Comparison of ENCODE assay signal across 14 cellular contexts in the genomic region with DNA sequence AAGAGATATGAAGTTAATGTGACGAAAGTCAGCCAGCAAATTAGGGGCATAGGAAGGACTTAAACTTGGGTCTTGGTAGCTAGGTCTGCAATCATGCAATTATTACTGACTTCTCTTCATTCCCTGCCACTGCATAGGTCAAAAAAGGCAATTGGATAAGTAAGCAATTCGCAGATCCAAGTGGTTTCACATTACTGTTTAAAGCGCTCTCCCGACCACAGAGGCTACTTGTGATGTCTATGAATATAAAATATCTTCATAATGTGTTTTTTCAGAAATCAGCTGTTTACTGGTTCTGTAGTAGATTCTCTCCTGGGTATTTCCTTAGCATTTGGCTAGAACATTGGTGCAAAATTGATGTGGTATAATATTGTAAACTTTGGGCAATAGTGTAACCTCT.
DNase-seq lines count a peak whose midpoint lies in the region; ATAC-seq and TF ChIP-seq lines count a peak whose summit lies in the region.
"Had no signal": no experiment of that assay in that cellular context is flagged by ENCODE, and none has a peak within 500 bp of the region (broad histone marks: within the 10 kb centered on the region; RNA-seq: fewer than 3 reads in every experiment).

No MANE protein-coding gene starts in this region.

- H3K27ac Mint-ChIP-seq in stimulated activated memory B cell treated with anti-CD40 and anti-IgM and Interleukin-4, amounts not matched to agents 10 μg/mL and 1 μg/mL and 100 μg/mL, for 72 hours = peak overlapping the region; percentile 29

- no peaks in the 10 kb centered on the region for H3K36me3 ChIP-seq in OCI-LY1 (ENCODE audit: insufficient read depth, low read length)
- H3K36me3 ChIP-seq: BLaER1 treated with 17β-estradiol and CSF1 and Interleukin-3, amounts not matched to agents 10 nM and 100 nM; HAP-1 had no signal

- H3K79me2 ChIP-seq in OCI-LY1 (ENCODE audit: insufficient read depth, low read length) = no peaks in the 10 kb centered on the region

- H3K27ac ChIP-seq in OCI-LY1 (ENCODE audit: low read depth, low read length, poor library complexity, severe bottlenecking) = no peak overlapping the region

- no peak for ATAC-seq in stimulated activated memory B cell treated with anti-CD40 and anti-IgM and Interleukin-4, amounts not matched to agents 10 μg/mL and 1 μg/mL and 100 μg/mL, for 72 hours
- no peak for ATAC-seq in GM19035 (IDR thresholded peaks at IDR 0.05; ENCODE audit: unreplicated experiment)
- ATAC-seq: GM12878 had no signal

- H3K27me3 ChIP-seq in OCI-LY1 (ENCODE audit: insufficient read depth, low read length) = no peaks in the 10 kb centered on the region
- H3K27me3 ChIP-seq: BLaER1 treated with 17β-estradiol and CSF1 and Interleukin-3, amounts not matched to agents 10 nM and 100 nM had no signal

- H3K4me1 Mint-ChIP-seq in stimulated activated memory B cell treated with anti-CD40 and anti-IgM and Interleukin-4, amounts not matched to agents 10 μg/mL and 1 μg/mL and 100 μg/mL, for 72 hours = no peaks in the 10 kb centered on the region

- DNase-seq in NCI-H748 (lab: John Stamatoyannopoulos, UW; ENCODE audit: unreplicated experiment) (peak; percentile 38), NCI-H748 treated with DMSO at 0.1 percent for 48 hours (lab: John Stamatoyannopoulos, UW) (no peak), fibroblast of gingiva (ENCODE audit: low read depth) (peak; percentile 29), NCI-H2107 (lab: John Stamatoyannopoulos, UW) (no peak), NCI-H1436 (lab: John Stamatoyannopoulos, UW) (no peak)
- DNase-seq: ACHN; CD4-positive, CD25-positive, alpha-beta regulatory T cell; DMS79 had no signal

- no peaks in the 10 kb centered on the region; the same call in 1 of the 2 replicates for H3K9me3 ChIP-seq in OCI-LY1 (ENCODE audit: low read length)
- H3K9me3 ChIP-seq: HAP-1 had no signal

- no peaks in the 10 kb centered on the region for H3K27me3 Mint-ChIP-seq in stimulated activated memory B cell treated with anti-CD40 and anti-IgM and Interleukin-4, amounts not matched to agents 10 μg/mL and 1 μg/mL and 100 μg/mL, for 72 hours
- H3K27me3 Mint-ChIP-seq: CD4-positive, CD25-positive, alpha-beta regulatory T cell had no signal

- no peaks in the 10 kb centered on the region for H4K20me1 ChIP-seq in OCI-LY1 (ENCODE audit: insufficient read depth, low read length)
- H4K20me1 ChIP-seq: BLaER1 treated with 17β-estradiol and CSF1 and Interleukin-3, amounts not matched to agents 10 nM and 100 nM had no signal

- no peaks in the 10 kb centered on the region for H3K9me3 Mint-ChIP-seq in stimulated activated memory B cell treated with anti-CD40 and anti-IgM and Interleukin-4, amounts not matched to agents 10 μg/mL and 1 μg/mL and 100 μg/mL, for 72 hours
- H3K9me3 Mint-ChIP-seq: CD4-positive, CD25-positive, alpha-beta regulatory T cell had no signal

- peaks cover 16% of the 10 kb centered on the region for H3K4me1 ChIP-seq in OCI-LY1 (ENCODE audit: insufficient read depth, low read length, severe bottlenecking)
- H3K4me1 ChIP-seq: HAP-1 had no signal

- no peaks in the 10 kb centered on the region for H3K9me2 ChIP-seq in OCI-LY1 (ENCODE audit: low read depth, low read length)

- no peak overlapping the region for H3K4me2 ChIP-seq in OCI-LY1 (ENCODE audit: low read length)

- no peak overlapping the region for H3K9ac ChIP-seq in OCI-LY1 (ENCODE audit: low read length)

- H3K36me3 Mint-ChIP-seq in stimulated activated memory B cell treated with anti-CD40 and anti-IgM and Interleukin-4, amounts not matched to agents 10 μg/mL and 1 μg/mL and 100 μg/mL, for 72 hours = no peaks in the 10 kb centered on the region
- H3K36me3 Mint-ChIP-seq: CD4-positive, CD25-positive, alpha-beta regulatory T cell had no signal

- H3F3A ChIP-seq in OCI-LY1 (ENCODE audit: insufficient read depth, low read length) = no peaks in the 10 kb centered on the region

- no peak overlapping the region for H3K4me3 Mint-ChIP-seq in stimulated activated memory B cell treated with anti-CD40 and anti-IgM and Interleukin-4, amounts not matched to agents 10 μg/mL and 1 μg/mL and 100 μg/mL, for 72 hours
- H3K4me3 Mint-ChIP-seq: CD4-positive, CD25-positive, alpha-beta regulatory T cell had no signal

- peak overlapping the region; percentile 44; the same call in 1 of the 2 replicates for H2AFZ ChIP-seq in OCI-LY1 (ENCODE audit: low read length)

- no peak overlapping the region for H3K4me3 ChIP-seq in OCI-LY1 (ENCODE audit: low read depth, low read length, poor library complexity, severe bottlenecking)
- H3K4me3 ChIP-seq: BLaER1 treated with 17β-estradiol and CSF1 and Interleukin-3, amounts not matched to agents 10 nM and 100 nM; GM12878; HAP-1 had no signal

- TF ChIP-seq CTCF in OCI-LY1 (IDR thresholded peaks at IDR 0.05; ENCODE audit: low read length) = no peak

Comparison
In these comparisons a context has a peak if more than half of its experiments do, and no peak if none do; other contexts are left out.
1. DNase-seq: peak in NCI-H748 (single experiment) and fibroblast of gingiva (single experiment); none in NCI-H748 treated with DMSO at 0.1 percent for 48 hours (single experiment), NCI-H2107 (single experiment) and NCI-H1436 (single experiment).